ENCODE assay signal across 14 cellular contexts in the genomic region with DNA sequence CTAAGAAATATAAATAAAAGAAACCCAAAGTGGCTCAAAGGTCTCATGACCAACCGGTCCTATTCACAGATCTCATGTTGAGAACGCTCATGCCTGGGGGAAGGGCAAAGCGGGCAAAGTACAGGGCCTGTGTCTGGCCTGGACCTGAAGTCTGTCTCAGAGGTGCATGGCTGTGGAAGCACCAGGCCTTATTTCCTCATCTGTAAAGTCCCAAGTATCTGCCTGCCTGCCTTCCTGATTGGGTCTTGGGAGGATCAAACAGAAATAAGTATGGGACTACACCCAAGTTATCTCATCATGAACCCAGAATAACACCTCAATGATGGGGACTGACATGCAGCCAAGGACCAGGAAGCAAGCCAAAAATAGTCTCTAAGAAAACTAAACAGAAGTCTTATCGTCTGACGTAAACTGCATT. TPM values are rescaled to one million over a fixed set of nuclear protein-coding genes. Genes with fewer than 3 reads are reported as not detected.
DNase-seq lines count a peak whose midpoint lies in the region; FAIRE-seq and TF ChIP-seq lines count a peak whose summit lies in the region.
"Had no signal": no experiment of that assay in that cellular context is flagged by ENCODE, and none has a peak within 500 bp of the region (broad histone marks: within the 10 kb centered on the region; RNA-seq: fewer than 3 reads in every experiment).

No MANE protein-coding gene starts in this region.

- H3K36me3 ChIP-seq in liver (ENCODE audit: control insufficient read depth in 4 of 4, insufficient read depth in 3 of 4, low read depth in 1 of 4, low read length in 3 of 4) (no peaks in the 10 kb centered on the region), stomach (peaks cover 6 to 23% (median 19%) of the 10 kb centered on the region in 4 donors), tibial artery (peaks cover 0 to 9% (median 6%) of the 10 kb centered on the region in 3 donors), SK-N-SH (replicated peaks in 1 of 2; ENCODE audit: control insufficient read depth in 1 of 2, insufficient read depth in 2 of 2, low read length in 1 of 2) (peaks cover 5 to 62% of the 10 kb centered on the region in 2 experiments)

- FAIRE-seq in GM12891 (lab: Jason Lieb, UNC) = no peak
- FAIRE-seq: GM12878 had no signal

- H3K9me2 ChIP-seq in SK-N-SH = no peaks in the 10 kb centered on the region

- intact Hi-C loops in stomach (cut with DNase I; ENCODE audit: low total_unique reads) = no loop called here
- intact Hi-C loops in tibial artery (cut with DNase I; ENCODE audit: low total_unique reads) = no loop called here

- TF ChIP-seq POLR2A in stomach (IDR thresholded peaks at IDR 0.05) (no peak), GM12891 (IDR thresholded peaks at IDR 0.05; ENCODE audit: low read depth, low read length) (no peak)

- 30% methylated on average over 5 of the region's 5 CpGs for WGBS in liver
- 12 to 37% (median 31%) methylated on average over 5 of the region's 5 CpGs for WGBS in stomach, 5 donors
- WGBS in SK-N-SH (ENCODE audit: low lambda C conversion rate) = 86% methylated on average over 5 of the region's 5 CpGs

- DNase-seq in LNCaP clone FGC (ENCODE audit: low read depth) = peak; percentile 87
- peak; percentile 32 for DNase-seq in central memory CD4-positive, alpha-beta T cell
- DNase-seq in stomach = peak; percentile 73
- DNase-seq in tibial artery = no peak
- no peak for DNase-seq in SK-N-SH
- no peak for DNase-seq in GM12891 (ENCODE audit: insufficient read length, low spot score)
- DNase-seq: activated CD8-positive, alpha-beta memory T cell treated with anti-CD3 and anti-CD28 coated beads, Interleukin-2, amount 50 U/mL, for 4 hours; cerebellar nuclear complex; DMS 273 treated with DMSO at 0.1 percent for 48 hours; HFFc6; kidney glomerular epithelial cell; NCI-H2227 treated with DMSO at 0.1 percent for 48 hours had no signal

- no peaks in the 10 kb centered on the region for H3K9me3 ChIP-seq in liver (ENCODE audit: control insufficient read depth in 4 of 4, low read length in 3 of 4)
- no peaks in the 10 kb centered on the region for H3K9me3 ChIP-seq in stomach
- no peaks in the 10 kb centered on the region for H3K9me3 ChIP-seq in tibial artery
- no peaks in the 10 kb centered on the region for H3K9me3 ChIP-seq in SK-N-SH

- TF ChIP-seq RAD21 in liver (IDR thresholded peaks at IDR 0.05) (peak; percentile 19 to 33), SK-N-SH (IDR thresholded peaks at IDR 0.05; ENCODE audit: low read length) (no peak)

- POLR2A ChIA-PET in SK-N-SH (lab: Yijun Ruan, JAX) = no interaction called here

- H3K79me2 ChIP-seq in SK-N-SH (ENCODE audit: insufficient read depth) = peaks cover 1% of the 10 kb centered on the region; the same call in 1 of the 2 replicates

- H3K9ac ChIP-seq in liver (ENCODE audit: low read depth in 1 of 2, low read length in 2 of 2) (no peak overlapping the region), SK-N-SH (no peak overlapping the region)

- no peak overlapping the region for H2AFZ ChIP-seq in SK-N-SH (ENCODE audit: low read depth)

- TF ChIP-seq EP300 in stomach (IDR thresholded peaks at IDR 0.05) (no peak), SK-N-SH (IDR thresholded peaks at IDR 0.05; ENCODE audit: borderline replicate concordance in 1 of 2, low read depth in 1 of 2, low read length in 1 of 2) (no peak)

- peaks cover 5 to 13% (median 9%) of the 10 kb centered on the region in 4 donors for H3K4me1 ChIP-seq in liver (ENCODE audit: control insufficient read depth in 4 of 4, insufficient read depth in 4 of 4, low read length in 3 of 4)
- H3K4me1 ChIP-seq in stomach = peaks cover 11 to 75% (median 52%) of the 10 kb centered on the region in 4 donors
- peaks cover 0 to 13% (median 5%) of the 10 kb centered on the region in 4 donors for H3K4me1 ChIP-seq in tibial artery
- H3K4me1 ChIP-seq in SK-N-SH (ENCODE audit: control insufficient read depth in 1 of 2, insufficient read depth in 2 of 2, low read depth in 1 of 2, low read length in 1 of 2) = peaks cover 0 to 8% of the 10 kb centered on the region in 2 experiments; a peak in 1 of 4 replicates

- no peak overlapping the region for H3K4me2 ChIP-seq in SK-N-SH

- H3F3A ChIP-seq in SK-N-SH (replicated peaks; ENCODE audit: insufficient read depth) = no peaks in the 10 kb centered on the region

- no peak for TF ChIP-seq CTCF in LNCaP clone FGC (IDR thresholded peaks at IDR 0.05; ENCODE audit: control insufficient read depth, extremely low read depth, insufficient read depth)
- no peak for TF ChIP-seq CTCF in liver (IDR thresholded peaks at IDR 0.05; ENCODE audit: low read depth, low read length, missing input control)
- TF ChIP-seq CTCF in stomach (IDR thresholded peaks at IDR 0.05) = no peak
- TF ChIP-seq CTCF in tibial artery (IDR thresholded peaks at IDR 0.05) = no peak
- no peak for TF ChIP-seq CTCF in SK-N-SH (IDR thresholded peaks at IDR 0.05)

- H4K20me1 ChIP-seq in SK-N-SH (ENCODE audit: insufficient read depth) = 0 out of 2 replicates have a peak, but pooled peaks cover 4% of the 10 kb centered on the region

- H3K27ac ChIP-seq in liver (ENCODE audit: low read depth in 1 of 2, low read length in 2 of 2) = no peak overlapping the region
- H3K27ac ChIP-seq in stomach = peak overlapping the region in 4 of 5 donors; percentile 70 to 79 (median 72)
- no peak overlapping the region for H3K27ac ChIP-seq in tibial artery
- no peak overlapping the region for H3K27ac ChIP-seq in SK-N-SH (ENCODE audit: low read depth in 2 of 2, low read length in 1 of 2)

- H3K4me3 ChIP-seq in LNCaP clone FGC (ENCODE audit: low read depth, low read length) (no peak overlapping the region), liver (ENCODE audit: low read depth in 1 of 3, low read length in 3 of 3) (no peak overlapping the region), stomach (no peak overlapping the region), tibial artery (no peak overlapping the region), SK-N-SH (ENCODE audit: low read depth in 2 of 2, low read length in 1 of 2) (no peak overlapping the region)
- H3K4me3 ChIP-seq: GM12878 had no signal

- CTCF ChIA-PET in SK-N-SH (lab: Yijun Ruan, JAX) = interaction anchor here (6.5 kb wide), 1 partner anchor 10 kb away, joined by 73 read pairs; no protein-coding TSS in a partner anchor

- H3K27me3 ChIP-seq in liver (ENCODE audit: control insufficient read depth in 4 of 4, insufficient read depth in 4 of 4, low read length in 3 of 4) (no peaks in the 10 kb centered on the region), stomach (no peaks in the 10 kb centered on the region), tibial artery (no peaks in the 10 kb centered on the region), SK-N-SH (ENCODE audit: insufficient read depth) (no peaks in the 10 kb centered on the region)

TF ChIP-seq in liver, 16 proteins besides CTCF, POLR2A, EP300 and RAD21 (continues in another document):
- TF ChIP-seq, protein P1, sequence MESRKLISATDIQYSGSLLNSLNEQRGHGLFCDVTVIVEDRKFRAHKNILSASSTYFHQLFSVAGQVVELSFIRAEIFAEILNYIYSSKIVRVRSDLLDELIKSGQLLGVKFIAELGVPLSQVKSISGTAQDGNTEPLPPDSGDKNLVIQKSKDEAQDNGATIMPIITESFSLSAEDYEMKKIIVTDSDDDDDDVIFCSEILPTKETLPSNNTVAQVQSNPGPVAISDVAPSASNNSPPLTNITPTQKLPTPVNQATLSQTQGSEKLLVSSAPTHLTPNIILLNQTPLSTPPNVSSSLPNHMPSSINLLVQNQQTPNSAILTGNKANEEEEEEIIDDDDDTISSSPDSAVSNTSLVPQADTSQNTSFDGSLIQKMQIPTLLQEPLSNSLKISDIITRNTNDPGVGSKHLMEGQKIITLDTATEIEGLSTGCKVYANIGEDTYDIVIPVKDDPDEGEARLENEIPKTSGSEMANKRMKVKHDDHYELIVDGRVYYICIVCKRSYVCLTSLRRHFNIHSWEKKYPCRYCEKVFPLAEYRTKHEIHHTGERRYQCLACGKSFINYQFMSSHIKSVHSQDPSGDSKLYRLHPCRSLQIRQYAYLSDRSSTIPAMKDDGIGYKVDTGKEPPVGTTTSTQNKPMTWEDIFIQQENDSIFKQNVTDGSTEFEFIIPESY (IDR thresholded peaks at IDR 0.05) = peak; percentile 11

TF ChIP-seq in SK-N-SH, 30 proteins besides CTCF, POLR2A, EP300 and RAD21:
- TF ChIP-seq, protein P2, sequence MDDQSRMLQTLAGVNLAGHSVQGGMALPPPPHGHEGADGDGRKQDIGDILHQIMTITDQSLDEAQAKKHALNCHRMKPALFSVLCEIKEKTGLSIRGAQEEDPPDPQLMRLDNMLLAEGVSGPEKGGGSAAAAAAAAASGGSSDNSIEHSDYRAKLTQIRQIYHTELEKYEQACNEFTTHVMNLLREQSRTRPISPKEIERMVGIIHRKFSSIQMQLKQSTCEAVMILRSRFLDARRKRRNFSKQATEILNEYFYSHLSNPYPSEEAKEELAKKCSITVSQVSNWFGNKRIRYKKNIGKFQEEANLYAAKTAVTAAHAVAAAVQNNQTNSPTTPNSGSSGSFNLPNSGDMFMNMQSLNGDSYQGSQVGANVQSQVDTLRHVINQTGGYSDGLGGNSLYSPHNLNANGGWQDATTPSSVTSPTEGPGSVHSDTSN (IDR thresholded peaks at IDR 0.05) = no peak
- TF ChIP-seq FOXJ3 (CRISPR knock-in tag; IDR thresholded peaks at IDR 0.05) (no peak), POLR2AphosphoS5 (IDR thresholded peaks at IDR 0.05; ENCODE audit: low read depth, low read length) (no peak)

TF ChIP-seq in GM12891, 5 proteins besides CTCF, POLR2A, EP300 and RAD21:
- TF ChIP-seq PAX5 (IDR thresholded peaks at IDR 0.05; ENCODE audit: insufficient read depth, low read length, severe bottlenecking) (no peak), POLR2AphosphoS5 (IDR thresholded peaks at IDR 0.05; ENCODE audit: low read depth, low read length) (no peak), TAF1 (IDR thresholded peaks at IDR 0.05; ENCODE audit: low read depth, low read length) (no peak), SPI1 (IDR thresholded peaks at IDR 0.05; ENCODE audit: low read depth, low read length) (no peak), POU2F2 (IDR thresholded peaks at IDR 0.05; ENCODE audit: low read depth, low read length) (no peak)

RNA-seq across cellular contexts. Expression of a gene that starts 14.2 kb away (rescaled TPM):
- 1 to 10 TPM; 1.0 to 3.5 TPM for total RNA-seq in liver
- 1 to 10 TPM in 1 of 2 donors, under 1 TPM in 1; 0.33 to 1.9 TPM for polyA plus RNA-seq in liver
- total RNA-seq in stomach = 10 to 100 TPM in 4 of 5 donors, 1 to 10 TPM in 1; 4.1 to 46.9 (median 25.3) TPM
- polyA plus RNA-seq in stomach = 1 to 10 TPM; 2.7 to 3.3 (median 3.2) TPM
- 7.9 and 8.3 TPM in 2 replicates for polyA plus RNA-seq in SK-N-SH (2012; rRNA removed)
- polyA plus RNA-seq in SK-N-SH (2012; cell fraction: cytosol; rRNA removed) = 5.4 and 7.0 TPM in 2 replicates
- 17.8 and 19.1 TPM in 2 replicates for polyA plus RNA-seq in SK-N-SH (2012; cell fraction: nucleus; rRNA removed)
- polyA plus RNA-seq in GM12891 (2012; ENCODE audit: low read depth, missing spikeins) = 1.0 TPM

Comparison
In these comparisons a context has a peak if more than half of its experiments do, and no peak if none do; other contexts are left out.
1. DNase-seq: peak in LNCaP clone FGC (single experiment), central memory CD4-positive, alpha-beta T cell (single experiment) and stomach (single experiment); none in tibial artery (0 of 2), SK-N-SH (single experiment) and GM12891 (single experiment).
2. H3K27ac ChIP-seq: peak in stomach (4 of 5); none in liver (0 of 2), tibial artery (0 of 2) and SK-N-SH (0 of 2).